ENCODE assay signal across 1 cellular context in the genomic region with DNA sequence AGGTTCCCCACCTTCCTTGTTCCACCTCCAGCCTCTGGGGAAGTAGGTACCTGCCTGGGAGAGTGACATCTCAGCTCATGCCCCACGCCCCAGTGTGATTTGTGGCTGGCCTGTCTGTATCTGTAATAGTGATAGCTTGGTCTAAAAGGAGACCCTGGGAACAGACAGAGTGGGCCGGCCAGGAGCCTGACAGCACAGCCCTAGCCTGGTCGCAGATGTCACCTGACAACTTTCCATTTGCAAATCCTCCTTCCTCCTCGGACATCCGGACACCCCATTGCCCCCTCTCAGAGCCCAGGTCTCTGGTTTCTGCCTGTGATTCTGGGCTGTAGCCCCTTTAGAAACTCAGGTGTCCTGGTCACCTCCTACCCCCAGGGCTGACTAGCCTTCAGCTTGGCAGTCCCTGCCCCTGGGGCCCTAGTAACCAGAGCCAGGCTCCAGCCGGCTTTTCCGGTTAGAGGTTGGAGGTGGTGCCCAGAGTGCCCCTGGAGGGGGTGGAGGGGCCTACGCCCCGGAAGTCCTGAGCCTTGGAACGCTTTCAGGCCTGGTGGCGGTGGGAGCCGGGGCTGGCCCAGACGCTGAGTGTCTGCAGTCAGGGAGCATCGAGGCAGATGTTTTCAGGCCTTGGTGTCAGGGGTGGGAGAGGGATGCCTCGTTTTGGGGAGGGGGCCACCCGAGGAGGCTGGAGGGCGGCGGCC.
TF ChIP-seq lines count a peak whose summit lies in the region.

No MANE protein-coding gene starts in this region.

TF ChIP-seq in IMR-90, 13 proteins besides CTCF, POLR2A, EP300 and RAD21:
- TF ChIP-seq MXI1 (IDR thresholded peaks at IDR 0.05; ENCODE audit: borderline replicate concordance, low read depth, low read length): no peak
